16 cellular contexts compared by ENCODE assay signal in the genomic region with DNA sequence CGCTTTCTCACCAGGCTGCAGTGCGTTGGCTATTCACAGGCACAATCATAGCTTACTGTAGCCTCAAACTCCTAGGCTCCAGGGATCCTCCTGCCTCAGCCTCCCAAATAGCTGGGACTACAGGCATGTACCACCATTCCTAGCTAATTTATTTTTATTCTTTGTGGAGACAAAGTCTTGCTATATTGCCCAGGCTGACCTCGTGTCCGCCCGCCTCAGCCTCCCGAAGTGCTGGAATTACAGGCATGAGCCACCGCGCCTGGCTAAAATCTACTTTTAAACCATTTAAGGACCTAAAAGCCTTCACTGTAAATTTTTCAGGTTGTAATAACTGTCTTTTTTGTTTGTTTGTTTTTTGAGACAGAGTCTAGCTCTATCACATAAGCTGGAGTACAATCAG. TPM values are rescaled to one million over a fixed set of nuclear protein-coding genes. Genes with fewer than 3 reads are reported as not detected.
DNase-seq lines count a peak whose midpoint lies in the region; ATAC-seq and TF ChIP-seq lines count a peak whose summit lies in the region.
"Had no signal": no experiment of that assay in that cellular context is flagged by ENCODE, and none has a peak within 500 bp of the region (broad histone marks: within the 10 kb centered on the region; RNA-seq: fewer than 3 reads in every experiment).

No MANE protein-coding gene starts in this region.

- TF ChIP-seq CTCF in heart left ventricle (IDR thresholded peaks at IDR 0.05) (no peak), sigmoid colon (IDR thresholded peaks at IDR 0.05) (no peak), vagina (IDR thresholded peaks at IDR 0.05) (no peak)

- peaks cover 0 to 99% (median 66%) of the 10 kb centered on the region in 9 donors for H3K36me3 ChIP-seq in heart left ventricle
- peaks cover 0 to 69% (median 12%) of the 10 kb centered on the region in 4 donors for H3K36me3 ChIP-seq in sigmoid colon
- H3K36me3 ChIP-seq in vagina: peaks cover 0 to 45% of the 10 kb centered on the region in 2 donors

- H3K4me1 ChIP-seq in heart left ventricle: peaks cover 0 to 88% (median 13%) of the 10 kb centered on the region in 12 donors
- peaks cover 0 to 9% (median 6%) of the 10 kb centered on the region in 4 donors for H3K4me1 ChIP-seq in sigmoid colon
- peaks cover 39% of the 10 kb centered on the region for H3K4me1 ChIP-seq in vagina

- H3K4me1 Mint-ChIP-seq in effector memory CD8-positive, alpha-beta T cell (ENCODE audit: low read depth in 2 of 2): peaks cover 21 to 63% of the 10 kb centered on the region in 2 donors
- H3K4me1 Mint-ChIP-seq in stimulated activated memory B cell treated with anti-CD40 and anti-IgM and Interleukin-4, amounts not matched to agents 10 μg/mL and 1 μg/mL and 100 μg/mL, for 72 hours: no peaks in the 10 kb centered on the region
- peaks cover 57% of the 10 kb centered on the region for H3K4me1 Mint-ChIP-seq in stimulated activated naive CD8-positive, alpha-beta T cell treated with anti-CD3 and anti-CD28 coated beads, Interleukin-15, amount 100 ng/mL, for 72 hours

- no peak overlapping the region for H3K4me3 ChIP-seq in heart left ventricle
- H3K4me3 ChIP-seq in sigmoid colon: no peak overlapping the region
- H3K4me3 ChIP-seq in vagina: no peak overlapping the region
- H3K4me3 ChIP-seq: PC-9, skin epidermis had no signal

- H3K9me3 ChIP-seq in heart left ventricle (no peaks in the 10 kb centered on the region), sigmoid colon (no peaks in the 10 kb centered on the region), vagina (no peaks in the 10 kb centered on the region)
- H3K9me3 ChIP-seq: SK-N-SH had no signal

- TF ChIP-seq EP300 in sigmoid colon (IDR thresholded peaks at IDR 0.05): no peak

- WGBS in heart left ventricle, 4 donors: 84 to 99% (median 92%) methylated on average over 8 of the region's 8 CpGs
- WGBS in sigmoid colon, 2 donors: 90 to 97% methylated on average over 8 of the region's 8 CpGs

- no peak for TF ChIP-seq POLR2A in heart left ventricle (IDR thresholded peaks at IDR 0.05)
- TF ChIP-seq POLR2A in sigmoid colon (IDR thresholded peaks at IDR 0.05): no peak
- no peak for TF ChIP-seq POLR2A in vagina (IDR thresholded peaks at IDR 0.05)

- H3K9me3 Mint-ChIP-seq in effector memory CD8-positive, alpha-beta T cell: no peaks in the 10 kb centered on the region
- no peaks in the 10 kb centered on the region for H3K9me3 Mint-ChIP-seq in stimulated activated memory B cell treated with anti-CD40 and anti-IgM and Interleukin-4, amounts not matched to agents 10 μg/mL and 1 μg/mL and 100 μg/mL, for 72 hours
- H3K9me3 Mint-ChIP-seq in stimulated activated naive CD8-positive, alpha-beta T cell treated with anti-CD3 and anti-CD28 coated beads, Interleukin-15, amount 100 ng/mL, for 72 hours: no peaks in the 10 kb centered on the region

- peaks cover 91% of the 10 kb centered on the region for H3K36me3 Mint-ChIP-seq in effector memory CD8-positive, alpha-beta T cell (ENCODE audit: insufficient read depth)
- H3K36me3 Mint-ChIP-seq in stimulated activated memory B cell treated with anti-CD40 and anti-IgM and Interleukin-4, amounts not matched to agents 10 μg/mL and 1 μg/mL and 100 μg/mL, for 72 hours: peaks cover 15% of the 10 kb centered on the region

- H3K27ac Mint-ChIP-seq in effector memory CD8-positive, alpha-beta T cell: peak overlapping the region in 1 of 2 donors; percentile 74
- no peak overlapping the region for H3K27ac Mint-ChIP-seq in stimulated activated memory B cell treated with anti-CD40 and anti-IgM and Interleukin-4, amounts not matched to agents 10 μg/mL and 1 μg/mL and 100 μg/mL, for 72 hours
- H3K27ac Mint-ChIP-seq in stimulated activated naive CD8-positive, alpha-beta T cell treated with anti-CD3 and anti-CD28 coated beads, Interleukin-15, amount 100 ng/mL, for 72 hours: no peak overlapping the region

- H3K27me3 ChIP-seq in heart left ventricle: no peaks in the 10 kb centered on the region
- no peaks in the 10 kb centered on the region for H3K27me3 ChIP-seq in sigmoid colon
- H3K27me3 ChIP-seq in vagina: no peaks in the 10 kb centered on the region

- intact Hi-C loops in heart left ventricle (cut with DNase I): no loop called here
- intact Hi-C loops in Right ventricle myocardium superior (cut with DNase I): no loop called here
- intact Hi-C loops in sigmoid colon (cut with DNase I): no loop called here
- intact Hi-C loops in vagina (cut with DNase I): no loop called here

- H3K27ac ChIP-seq in heart left ventricle (peak overlapping the region in 10 of 12 donors; percentile 24 to 71 (median 48)), sigmoid colon (peak overlapping the region; percentile 57 to 96 (median 73)), vagina (peak overlapping the region; percentile 41)
- H3K27ac ChIP-seq: PC-9 had no signal

- H3K4me3 Mint-ChIP-seq in effector memory CD8-positive, alpha-beta T cell: peak overlapping the region; percentile 41 to 58
- no peak overlapping the region for H3K4me3 Mint-ChIP-seq in stimulated activated memory B cell treated with anti-CD40 and anti-IgM and Interleukin-4, amounts not matched to agents 10 μg/mL and 1 μg/mL and 100 μg/mL, for 72 hours
- H3K4me3 Mint-ChIP-seq in stimulated activated naive CD8-positive, alpha-beta T cell treated with anti-CD3 and anti-CD28 coated beads, Interleukin-15, amount 100 ng/mL, for 72 hours: no peak overlapping the region

- DNase-seq in heart left ventricle (no peak), Right ventricle myocardium superior (no peak), sigmoid colon (no peak), vagina (ENCODE audit: extremely low spot score in 2 of 2) (no peak)
- DNase-seq in effector memory CD8-positive, alpha-beta T cell: no peak
- DNase-seq in stimulated activated CD4-positive, alpha-beta T cell treated with anti-CD3 and anti-CD28 coated beads, Interleukin-4, amount 100 ng/mL, for 1 hour: no peak
- no peak for DNase-seq in stimulated activated naive CD8-positive, alpha-beta T cell treated with anti-CD3 and anti-CD28 coated beads, Interleukin-15, amount 100 ng/mL, for 72 hours
- DNase-seq: activated CD4-positive, alpha-beta T cell treated with anti-CD3 and anti-CD28 coated beads for 48 hours; aorta; Karpas-422; NCI-H1092 treated with DMSO at 0.1 percent for 48 hours; NCI-H526 treated with DMSO at 0.1 percent for 48 hours; PC-9; SK-N-SH had no signal

- no peaks in the 10 kb centered on the region for H3K27me3 Mint-ChIP-seq in effector memory CD8-positive, alpha-beta T cell
- H3K27me3 Mint-ChIP-seq in stimulated activated memory B cell treated with anti-CD40 and anti-IgM and Interleukin-4, amounts not matched to agents 10 μg/mL and 1 μg/mL and 100 μg/mL, for 72 hours: no peaks in the 10 kb centered on the region
- H3K27me3 Mint-ChIP-seq in stimulated activated naive CD8-positive, alpha-beta T cell treated with anti-CD3 and anti-CD28 coated beads, Interleukin-15, amount 100 ng/mL, for 72 hours: no peaks in the 10 kb centered on the region

- ATAC-seq in heart left ventricle: no peak
- ATAC-seq in Right ventricle myocardium superior (ENCODE audit: poor library complexity): no peak
- no peak for ATAC-seq in effector memory CD8-positive, alpha-beta T cell (replicated peaks)
- ATAC-seq in stimulated activated memory B cell treated with anti-CD40 and anti-IgM and Interleukin-4, amounts not matched to agents 10 μg/mL and 1 μg/mL and 100 μg/mL, for 72 hours: no peak
- ATAC-seq in stimulated activated naive CD8-positive, alpha-beta T cell treated with anti-CD3 and anti-CD28 coated beads, Interleukin-15, amount 100 ng/mL, for 72 hours: no peak

RNA-seq across cellular contexts. Expression of gene SAMHD1, which starts 15.2 kb away (rescaled TPM):
- total RNA-seq in heart left ventricle (100 to 1,000 TPM in 1 of 9 donors, 10 to 100 TPM in 8; 13.9 to 164 (median 47.0) TPM), Right ventricle myocardium superior (44.1 TPM), sigmoid colon (100 to 1,000 TPM in 3 of 4 donors, 10 to 100 TPM in 1; 89.6 to 179 (median 146) TPM), vagina (142 TPM)
- polyA plus RNA-seq in heart left ventricle (10 to 100 TPM; 25.3 to 39.3 TPM), sigmoid colon (10 to 100 TPM; 27.0 to 67.4 (median 49.2) TPM)

Comparison
In these comparisons a context has a peak if more than half of its experiments do, and no peak if none do; other contexts are left out.
1. H3K4me3 Mint-ChIP-seq: peak in effector memory CD8-positive, alpha-beta T cell (2 of 2); none in stimulated activated memory B cell treated with anti-CD40 and anti-IgM and Interleukin-4, amounts not matched to agents 10 μg/mL and 1 μg/mL and 100 μg/mL, for 72 hours (single experiment) and stimulated activated naive CD8-positive, alpha-beta T cell treated with anti-CD3 and anti-CD28 coated beads, Interleukin-15, amount 100 ng/mL, for 72 hours (0 of 2).
2. Peak in every context shown above with its lines, with median percentiles within 50 percentile points of each other: H3K27ac ChIP-seq.